20 cellular contexts compared by ENCODE assay signal in the genomic region with DNA sequence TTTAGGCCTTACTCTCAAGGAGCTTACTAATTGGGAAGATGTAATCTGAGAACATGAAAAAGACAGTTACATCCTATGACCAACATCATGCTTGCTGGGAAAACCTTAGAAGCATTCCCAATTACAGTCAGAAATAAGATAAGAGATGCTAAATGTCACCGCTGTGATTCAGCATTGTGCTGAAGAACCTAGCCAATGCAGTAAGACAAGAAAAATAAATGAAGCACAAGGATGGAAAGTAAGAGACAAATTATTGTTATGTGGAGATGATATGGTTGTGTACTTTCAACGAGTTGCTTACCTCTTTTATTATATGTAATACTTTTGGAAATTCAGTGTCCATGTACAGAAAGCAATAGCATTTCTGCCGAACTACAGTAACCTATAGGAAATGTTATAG.
A peak's percentile ranks its signal among the peaks of the same experiment; 100 is the strongest.
DNase-seq lines count a peak whose midpoint lies in the region; ATAC-seq and TF ChIP-seq lines count a peak whose summit lies in the region.
"Had no signal": no experiment of that assay in that cellular context is flagged by ENCODE, and none has a peak within 500 bp of the region (broad histone marks: within the 10 kb centered on the region; RNA-seq: fewer than 3 reads in every experiment).

No MANE protein-coding gene starts in this region.

- no peak for TF ChIP-seq EP300 in stomach (IDR thresholded peaks at IDR 0.05)

- H3K27me3 ChIP-seq in heart right ventricle (no peaks in the 10 kb centered on the region), SJSA1 (replicated peaks) (no peaks in the 10 kb centered on the region), stomach (no peaks in the 10 kb centered on the region)
- H3K27me3 ChIP-seq: SJCRH30 had no signal

- peak overlapping the region; percentile 90 for H3K27ac Mint-ChIP-seq in activated naive CD8-positive, alpha-beta T cell treated with anti-CD3 and anti-CD28 coated beads for 36 hours
- peak overlapping the region; percentile 28 to 91 for H3K27ac Mint-ChIP-seq in stimulated activated naive CD8-positive, alpha-beta T cell treated with anti-CD3 and anti-CD28 coated beads, Interleukin-15, amount 100 ng/mL, for 72 hours
- H3K27ac Mint-ChIP-seq: B cell had no signal

- ATAC-seq in heart right ventricle (no peak), Right ventricle myocardium superior (ENCODE audit: poor library complexity) (no peak), HG02610 (IDR thresholded peaks at IDR 0.05; ENCODE audit: unreplicated experiment) (no peak)
- no peak for ATAC-seq in stimulated activated naive CD8-positive, alpha-beta T cell treated with anti-CD3 and anti-CD28 coated beads, Interleukin-15, amount 100 ng/mL, for 72 hours
- ATAC-seq: PC-3 had no signal

- H3K4me1 ChIP-seq in heart right ventricle, result peaks cover 4 to 56% (median 33%) of the 10 kb centered on the region in 9 donors
- H3K4me1 ChIP-seq in SJSA1 (replicated peaks), result peaks cover 24% of the 10 kb centered on the region
- H3K4me1 ChIP-seq in stomach, result peaks cover 0 to 5% (median 0%) of the 10 kb centered on the region in 4 donors
- H3K4me1 ChIP-seq: SJCRH30 had no signal

- peaks cover 25% of the 10 kb centered on the region for H3K36me3 Mint-ChIP-seq in activated naive CD8-positive, alpha-beta T cell treated with anti-CD3 and anti-CD28 coated beads for 36 hours

- H3K27me3 Mint-ChIP-seq in activated naive CD8-positive, alpha-beta T cell treated with anti-CD3 and anti-CD28 coated beads for 36 hours, result no peaks in the 10 kb centered on the region
- H3K27me3 Mint-ChIP-seq in stimulated activated naive CD8-positive, alpha-beta T cell treated with anti-CD3 and anti-CD28 coated beads, Interleukin-15, amount 100 ng/mL, for 72 hours, result no peaks in the 10 kb centered on the region
- H3K27me3 Mint-ChIP-seq: B cell had no signal

- H3K9me3 ChIP-seq in heart right ventricle (peaks cover 0 to 13% (median 5%) of the 10 kb centered on the region in 11 donors), SJSA1 (replicated peaks) (peaks cover 7% of the 10 kb centered on the region), stomach (no peaks in the 10 kb centered on the region)

- H3K4me3 ChIP-seq in heart right ventricle (no peak overlapping the region), SJSA1 (no peak overlapping the region), stomach (no peak overlapping the region)
- H3K4me3 ChIP-seq: SJCRH30 had no signal

- no peak for TF ChIP-seq CTCF in heart right ventricle (IDR thresholded peaks at IDR 0.05)
- TF ChIP-seq CTCF in stomach (IDR thresholded peaks at IDR 0.05), result no peak

- no peak for TF ChIP-seq POLR2A in stomach (IDR thresholded peaks at IDR 0.05)

- H3K27ac ChIP-seq in heart right ventricle, result peak overlapping the region in 7 of 10 donors; percentile 70 to 86 (median 79)
- peak overlapping the region; percentile 72 for H3K27ac ChIP-seq in SJSA1
- no peak overlapping the region for H3K27ac ChIP-seq in stomach
- H3K27ac ChIP-seq: C4-2B, SJCRH30 had no signal

- peaks cover 13% of the 10 kb centered on the region for H3K9me3 Mint-ChIP-seq in activated naive CD8-positive, alpha-beta T cell treated with anti-CD3 and anti-CD28 coated beads for 36 hours
- peaks cover 19 to 20% of the 10 kb centered on the region in 2 donors for H3K9me3 Mint-ChIP-seq in stimulated activated naive CD8-positive, alpha-beta T cell treated with anti-CD3 and anti-CD28 coated beads, Interleukin-15, amount 100 ng/mL, for 72 hours

- 59 to 79% methylated on average over 3 of the region's 3 CpGs for WGBS in heart right ventricle, 2 donors
- 61 to 90% (median 72%) methylated on average over 3 of the region's 3 CpGs for WGBS in stomach, 5 donors

- intact Hi-C loops in heart right ventricle (cut with DNase I), result loop anchor here in 9 of 10 donors (5.0 to 10.0 kb wide), 6 partner anchors 48 to 143 kb away; a partner anchor contains a TSS
- intact Hi-C loops in Right ventricle myocardium superior (cut with DNase I), result loop anchor here (5.0 kb wide), 1 partner anchor 143 kb away; no protein-coding TSS in a partner anchor
- intact Hi-C loops in stomach (cut with DNase I; ENCODE audit: low total_unique reads), result no loop called here

- DNase-seq in heart right ventricle (no peak), Right ventricle myocardium superior (no peak), SJSA1 (ENCODE audit: low read depth in 1 of 2, low spot score in 2 of 2) (no peak), stomach (no peak)
- no peak for DNase-seq in activated naive CD8-positive, alpha-beta T cell treated with anti-CD3 and anti-CD28 coated beads for 36 hours
- DNase-seq in stimulated activated naive CD8-positive, alpha-beta T cell treated with anti-CD3 and anti-CD28 coated beads, Interleukin-15, amount 100 ng/mL, for 72 hours, result no peak
- DNase-seq: DMS153, DND-41, KBM-7, NCI-H1105 treated with DMSO at 0.1 percent for 48 hours, NCI-H146, NCI-H1930, NCI-H2107, NCI-H524 treated with DMSO at 0.1 percent for 48 hours, NCI-H774, PC-3, SJCRH30 had no signal

- H3K4me1 Mint-ChIP-seq in activated naive CD8-positive, alpha-beta T cell treated with anti-CD3 and anti-CD28 coated beads for 36 hours, result peaks cover 60% of the 10 kb centered on the region
- peaks cover 80% of the 10 kb centered on the region for H3K4me1 Mint-ChIP-seq in stimulated activated naive CD8-positive, alpha-beta T cell treated with anti-CD3 and anti-CD28 coated beads, Interleukin-15, amount 100 ng/mL, for 72 hours

- H3K4me3 Mint-ChIP-seq in activated naive CD8-positive, alpha-beta T cell treated with anti-CD3 and anti-CD28 coated beads for 36 hours, result no peak overlapping the region
- H3K4me3 Mint-ChIP-seq in stimulated activated naive CD8-positive, alpha-beta T cell treated with anti-CD3 and anti-CD28 coated beads, Interleukin-15, amount 100 ng/mL, for 72 hours, result peak overlapping the region in 1 of 2 donors; percentile 75
- H3K4me3 Mint-ChIP-seq: B cell had no signal

- no peaks in the 10 kb centered on the region for H3K36me3 ChIP-seq in heart right ventricle
- H3K36me3 ChIP-seq in SJSA1, result peaks cover 6% of the 10 kb centered on the region
- H3K36me3 ChIP-seq in stomach, result no peaks in the 10 kb centered on the region

Comparison
In these comparisons a context has a peak if more than half of its experiments do, and no peak if none do; other contexts are left out.
1. H3K27ac ChIP-seq: peak in heart right ventricle (7 of 10) and SJSA1 (single experiment); none in stomach (0 of 5).